In the genomic region with DNA sequence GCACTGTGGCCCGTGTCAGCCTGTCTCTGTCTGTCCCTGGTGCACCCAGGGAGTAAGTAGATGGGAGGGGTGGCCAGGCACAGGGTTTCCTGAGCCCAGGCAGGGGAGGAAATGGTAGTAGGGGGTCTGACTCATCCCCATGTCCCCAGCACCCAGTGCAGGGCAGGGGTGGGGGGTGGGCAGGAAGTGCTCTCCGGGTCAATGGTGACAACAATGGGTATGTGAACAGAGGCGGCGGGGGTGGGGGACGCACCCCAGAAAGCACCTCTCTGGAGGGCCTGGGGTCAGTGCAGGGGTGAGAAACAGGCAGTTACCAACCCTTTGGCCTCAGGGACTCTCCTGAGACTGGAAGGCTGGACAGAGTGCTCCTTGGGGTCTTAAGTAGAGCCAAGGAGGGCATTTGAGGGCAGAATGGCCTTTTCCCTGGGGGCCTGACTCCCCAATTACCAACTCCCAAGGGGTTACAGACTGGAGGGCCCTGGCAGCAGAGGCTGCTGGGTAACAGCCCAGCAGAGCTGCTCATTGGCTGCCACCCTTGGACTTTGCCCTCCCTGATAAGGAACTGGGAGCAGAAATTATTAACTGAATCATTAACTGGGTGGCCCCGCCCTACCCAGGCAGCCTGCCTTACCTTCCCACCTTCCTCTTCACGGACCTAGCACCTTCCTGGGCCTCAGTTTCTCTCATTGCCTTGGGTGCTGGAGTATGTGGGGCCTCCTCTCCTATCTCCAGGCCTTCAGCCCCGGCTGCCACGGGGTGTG, we compare ENCODE assay signal across 8 cellular contexts. TPM values are rescaled to one million over a fixed set of nuclear protein-coding genes. Genes with fewer than 3 reads are reported as not detected.
DNase-seq lines count a peak whose midpoint lies in the region; ATAC-seq lines count a peak whose summit lies in the region.

No MANE protein-coding gene starts in this region.

- H3K4me3 ChIP-seq in HUES48 (ENCODE audit: low read depth, low read length), result no peak overlapping the region
- no peak overlapping the region for H3K4me3 ChIP-seq in muscle layer of duodenum (ENCODE audit: low read depth in 1 of 2, low read length in 2 of 2)

- peaks cover 23% of the 10 kb centered on the region for H3K4me1 Mint-ChIP-seq in activated naive CD4-positive, alpha-beta T cell treated with anti-CD3 and anti-CD28 coated beads, Interleukin-2, amount 10 ng/mL, durations not matched to agents 7 days and 5 days

- H3K27ac Mint-ChIP-seq in activated naive CD4-positive, alpha-beta T cell treated with anti-CD3 and anti-CD28 coated beads, Interleukin-2, amount 10 ng/mL, durations not matched to agents 7 days and 5 days, result no peak overlapping the region

- H3K27ac ChIP-seq in HUES48 (ENCODE audit: low read depth, low read length) (peak overlapping the region; percentile 66), muscle layer of duodenum (ENCODE audit: low read length) (peak overlapping the region; percentile 72)

- no peaks in the 10 kb centered on the region for H3K9me3 Mint-ChIP-seq in activated naive CD4-positive, alpha-beta T cell treated with anti-CD3 and anti-CD28 coated beads, Interleukin-2, amount 10 ng/mL, durations not matched to agents 7 days and 5 days

- H3K36me3 ChIP-seq in HUES48 (ENCODE audit: control insufficient read depth, insufficient read depth, low read length) (no peaks in the 10 kb centered on the region), muscle layer of duodenum (ENCODE audit: control insufficient read depth in 1 of 2, insufficient read depth in 2 of 2, low read length in 2 of 2) (no peaks in the 10 kb centered on the region)

- H3K27me3 ChIP-seq in HUES48 (ENCODE audit: control insufficient read depth, insufficient read depth, low read length) (peaks cover 22% of the 10 kb centered on the region), muscle layer of duodenum (ENCODE audit: low read depth, low read length) (no peaks in the 10 kb centered on the region)

- peaks cover 12% of the 10 kb centered on the region for H3K4me1 ChIP-seq in HUES48 (ENCODE audit: control insufficient read depth, insufficient read depth, low read length)
- peaks cover 3 to 5% of the 10 kb centered on the region in 2 donors for H3K4me1 ChIP-seq in muscle layer of duodenum (ENCODE audit: control insufficient read depth in 1 of 2, insufficient read depth in 2 of 2, low read length in 2 of 2)

- in situ Hi-C loops in G401 (cut with HindIII; ENCODE audit: low sequenced_read_pairs), result no loop called here

- no peak overlapping the region for H3K4me3 Mint-ChIP-seq in activated naive CD4-positive, alpha-beta T cell treated with anti-CD3 and anti-CD28 coated beads, Interleukin-2, amount 10 ng/mL, durations not matched to agents 7 days and 5 days

- CTCF ChIA-PET in activated naive CD4-positive, alpha-beta T cell treated with anti-CD3 and anti-CD28 coated beads, Interleukin-2, amount 10 ng/mL, durations not matched to agents 7 days and 5 days (lab: Charles Lee), result no interaction called here

- no peaks in the 10 kb centered on the region for H3K36me3 Mint-ChIP-seq in activated naive CD4-positive, alpha-beta T cell treated with anti-CD3 and anti-CD28 coated beads, Interleukin-2, amount 10 ng/mL, durations not matched to agents 7 days and 5 days

- ATAC-seq in GM18511 (IDR thresholded peaks at IDR 0.05; ENCODE audit: unreplicated experiment), result peak; percentile 65
- no peak for ATAC-seq in HG03159 (IDR thresholded peaks at IDR 0.05; ENCODE audit: unreplicated experiment)

- peak; percentile 48 for DNase-seq in activated naive CD4-positive, alpha-beta T cell treated with anti-CD3 and anti-CD28 coated beads, Interleukin-2, amount 10 ng/mL, durations not matched to agents 7 days and 5 days
- DNase-seq in G401 (ENCODE audit: low spot score), result no peak
- no peak for DNase-seq in GDM1 (lab: John Stamatoyannopoulos, UW)
- no peak for DNase-seq in NCI-H187 (lab: John Stamatoyannopoulos, UW)

- H3K9me3 ChIP-seq in HUES48 (ENCODE audit: control insufficient read depth, insufficient read depth, low read length) (no peaks in the 10 kb centered on the region), muscle layer of duodenum (ENCODE audit: control insufficient read depth in 1 of 2, low read length in 2 of 2) (no peaks in the 10 kb centered on the region)

- no peak overlapping the region for H3K9ac ChIP-seq in HUES48 (ENCODE audit: low read depth, low read length)

- H3K27me3 Mint-ChIP-seq in activated naive CD4-positive, alpha-beta T cell treated with anti-CD3 and anti-CD28 coated beads, Interleukin-2, amount 10 ng/mL, durations not matched to agents 7 days and 5 days, result peaks cover 39% of the 10 kb centered on the region

RNA-seq across cellular contexts. Expression of a gene that starts 4.2 kb away (rescaled TPM):
- total RNA-seq in G401 (2014; rRNA removed; shearing (Covaris generic)), result 0.71 and 1.4 TPM in 2 replicates

RNA-seq across cellular contexts. Expression of a gene that starts 35.8 kb away (rescaled TPM):
- total RNA-seq in G401 (2014; rRNA removed; shearing (Covaris generic)), result 41.4 and 66.0 TPM in 2 replicates

RNA-seq across cellular contexts. Expression of a gene that starts 36.1 kb away (rescaled TPM):
- 94.5 and 105 TPM in 2 replicates for total RNA-seq in G401 (2014; rRNA removed; shearing (Covaris generic))
